Comparison of ENCODE assay signal across 8 cellular contexts in genomic region chr19:55601127-55601526, GRCh38. TPM values are rescaled to one million over a fixed set of nuclear protein-coding genes. Genes with fewer than 3 reads are reported as not detected.
A peak's percentile ranks its signal among the peaks of the same experiment; 100 is the strongest.
DNase-seq lines count a peak whose midpoint lies in the region; ATAC-seq, FAIRE-seq and TF ChIP-seq lines count a peak whose summit lies in the region.

No MANE protein-coding gene starts in this region.

- peak; percentile 64 for DNase-seq in NCI-H2227 (lab: John Stamatoyannopoulos, UW; ENCODE audit: unreplicated experiment)
- DNase-seq in NCI-H2227 treated with DMSO at 0.1 percent for 48 hours (lab: John Stamatoyannopoulos, UW), result no peak
- DNase-seq in stimulated activated naive CD8-positive, alpha-beta T cell treated with anti-CD3 and anti-CD28 coated beads, Interleukin-15, amount 100 ng/mL, for 72 hours, result no peak
- DNase-seq in anterior cingulate cortex (lab: John Stamatoyannopoulos, UW), result no peak
- no peak for DNase-seq in H54 (ENCODE audit: insufficient read length, low spot score)
- no peak for DNase-seq in frontal cortex (ENCODE audit: low spot score in 2 of 2)

- FAIRE-seq in H54 (lab: Jason Lieb, UNC) (no peak), frontal cortex (lab: Jason Lieb, UNC) (no peak)

- TF ChIP-seq POLR2A in H54 (IDR thresholded peaks at IDR 0.05; ENCODE audit: low read depth, low read length), result no peak

- peak overlapping the region; percentile 89 for H3K4me3 Mint-ChIP-seq in activated T-helper 17 cell treated with anti-CD3 and anti-CD28 coated beads, Interleukin-2, amount 50 U/mL, for 72 hours
- peak overlapping the region; percentile 85 to 87 for H3K4me3 Mint-ChIP-seq in stimulated activated naive CD8-positive, alpha-beta T cell treated with anti-CD3 and anti-CD28 coated beads, Interleukin-15, amount 100 ng/mL, for 72 hours

- H3K4me3 ChIP-seq in iPS-18c (ENCODE audit: insufficient read depth, low read depth, low read length), result peak overlapping the region; percentile 65

- no peaks in the 10 kb centered on the region for H3K27me3 Mint-ChIP-seq in activated T-helper 17 cell treated with anti-CD3 and anti-CD28 coated beads, Interleukin-2, amount 50 U/mL, for 72 hours
- no peaks in the 10 kb centered on the region for H3K27me3 Mint-ChIP-seq in stimulated activated naive CD8-positive, alpha-beta T cell treated with anti-CD3 and anti-CD28 coated beads, Interleukin-15, amount 100 ng/mL, for 72 hours

- ATAC-seq in activated T-helper 17 cell treated with anti-CD3 and anti-CD28 coated beads, Interleukin-2, amount 50 U/mL, for 72 hours (replicated peaks), result no peak
- no peak for ATAC-seq in stimulated activated naive CD8-positive, alpha-beta T cell treated with anti-CD3 and anti-CD28 coated beads, Interleukin-15, amount 100 ng/mL, for 72 hours

- peaks cover 29% of the 10 kb centered on the region for H3K4me1 Mint-ChIP-seq in activated T-helper 17 cell treated with anti-CD3 and anti-CD28 coated beads, Interleukin-2, amount 50 U/mL, for 72 hours
- H3K4me1 Mint-ChIP-seq in stimulated activated naive CD8-positive, alpha-beta T cell treated with anti-CD3 and anti-CD28 coated beads, Interleukin-15, amount 100 ng/mL, for 72 hours, result peaks cover 57% of the 10 kb centered on the region

- H3K9me3 ChIP-seq in iPS-18c (ENCODE audit: control insufficient read depth, insufficient read depth, low read length), result no peaks in the 10 kb centered on the region

- H3K9me3 Mint-ChIP-seq in activated T-helper 17 cell treated with anti-CD3 and anti-CD28 coated beads, Interleukin-2, amount 50 U/mL, for 72 hours, result no peaks in the 10 kb centered on the region
- H3K9me3 Mint-ChIP-seq in stimulated activated naive CD8-positive, alpha-beta T cell treated with anti-CD3 and anti-CD28 coated beads, Interleukin-15, amount 100 ng/mL, for 72 hours, result peaks cover 4 to 5% of the 10 kb centered on the region in 2 donors

- H3K27ac Mint-ChIP-seq in activated T-helper 17 cell treated with anti-CD3 and anti-CD28 coated beads, Interleukin-2, amount 50 U/mL, for 72 hours, result peak overlapping the region; percentile 90
- peak overlapping the region in 1 of 2 donors; percentile 93 for H3K27ac Mint-ChIP-seq in stimulated activated naive CD8-positive, alpha-beta T cell treated with anti-CD3 and anti-CD28 coated beads, Interleukin-15, amount 100 ng/mL, for 72 hours

- H3K36me3 Mint-ChIP-seq in activated T-helper 17 cell treated with anti-CD3 and anti-CD28 coated beads, Interleukin-2, amount 50 U/mL, for 72 hours (ENCODE audit: low read depth), result peaks cover 29% of the 10 kb centered on the region

RNA-seq across cellular contexts. Expression of gene ZNF524, which starts 1.0 kb away (rescaled TPM):
- 10 to 100 TPM; 20.1 to 25.3 TPM for total RNA-seq in activated T-helper 17 cell treated with anti-CD3 and anti-CD28 coated beads, Interleukin-2, amount 50 U/mL, for 72 hours
- 2.9 TPM for total RNA-seq in frontal cortex

RNA-seq across cellular contexts. Expression of gene FIZ1, which starts 1.8 kb away (rescaled TPM):
- 10 to 100 TPM in 1 of 2 donors, 1 to 10 TPM in 1; 8.7 to 12.9 TPM for total RNA-seq in activated T-helper 17 cell treated with anti-CD3 and anti-CD28 coated beads, Interleukin-2, amount 50 U/mL, for 72 hours
- 3.3 TPM for total RNA-seq in frontal cortex

RNA-seq across cellular contexts. Expression of gene ZNF865, which starts 4.3 kb away (rescaled TPM):
- total RNA-seq in activated T-helper 17 cell treated with anti-CD3 and anti-CD28 coated beads, Interleukin-2, amount 50 U/mL, for 72 hours, result 10 to 100 TPM; 11.9 to 13.2 TPM
- total RNA-seq in frontal cortex, result 1.2 TPM

RNA-seq across cellular contexts. Expression of gene ZNF579, which starts 20.5 kb away (rescaled TPM):
- total RNA-seq in activated T-helper 17 cell treated with anti-CD3 and anti-CD28 coated beads, Interleukin-2, amount 50 U/mL, for 72 hours, result 1 to 10 TPM; 4.7 to 6.5 TPM
- 3.7 TPM for total RNA-seq in frontal cortex

RNA-seq across cellular contexts. Expression of gene ZNF784, which starts 23.2 kb away (rescaled TPM):
- total RNA-seq in activated T-helper 17 cell treated with anti-CD3 and anti-CD28 coated beads, Interleukin-2, amount 50 U/mL, for 72 hours, result 1 to 10 TPM; 4.6 to 5.3 TPM
- 4.5 TPM for total RNA-seq in frontal cortex
